ENCODE assay signal across 14 cellular contexts in the genomic region with DNA sequence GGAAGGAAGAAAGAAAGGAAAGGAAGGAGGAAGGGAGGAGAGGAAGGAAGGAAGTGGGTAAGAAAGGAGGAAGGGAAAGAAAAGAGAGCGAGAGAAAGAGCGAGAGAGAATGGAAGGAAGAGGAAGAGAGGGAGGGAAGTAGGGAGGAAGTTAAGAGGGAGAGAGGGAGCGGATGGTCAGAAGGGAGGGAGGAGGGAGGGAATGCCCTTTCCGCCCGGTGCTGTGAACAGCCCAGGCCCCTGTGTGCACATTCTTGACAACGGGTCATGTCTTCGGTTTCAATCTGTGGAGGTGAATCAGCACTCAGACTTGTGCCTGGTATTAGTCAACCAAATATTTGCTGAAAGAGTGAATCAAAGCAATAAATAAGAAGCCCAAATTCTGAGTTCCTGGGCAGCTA. TPM values are rescaled to one million over a fixed set of nuclear protein-coding genes. Genes with fewer than 3 reads are reported as not detected.
A peak's percentile ranks its signal among the peaks of the same experiment; 100 is the strongest.
DNase-seq lines count a peak whose midpoint lies in the region; ATAC-seq, FAIRE-seq and TF ChIP-seq lines count a peak whose summit lies in the region.
"Had no signal": no experiment of that assay in that cellular context is flagged by ENCODE, and none has a peak within 500 bp of the region (broad histone marks: within the 10 kb centered on the region; RNA-seq: fewer than 3 reads in every experiment).

No MANE protein-coding gene starts in this region.

- H3K9me3 Mint-ChIP-seq in HFFc6 (no peaks in the 10 kb centered on the region), astrocyte (ENCODE audit: unreplicated experiment) (no peaks in the 10 kb centered on the region)

- H3K4me1 Mint-ChIP-seq in HFFc6 (ENCODE audit: low read depth) (peaks cover 43% of the 10 kb centered on the region), astrocyte (ENCODE audit: low read depth, unreplicated experiment) (peaks cover 25% of the 10 kb centered on the region)
- H3K4me1 Mint-ChIP-seq: activated CD8-positive, alpha-beta memory T cell treated with anti-CD3 and anti-CD28 coated beads, Interleukin-2, amount 10 ng/mL, durations not matched to agents 7 days and 5 days; CD14-positive monocyte had no signal

- intact Hi-C loops in gastrocnemius medialis (cut with DNase I; ENCODE audit: low total_unique reads), result no loop called here

- DNase-seq in HFFc6 (peak; percentile 90), astrocyte (ENCODE audit: low read depth) (peak; percentile 94), keratinocyte (ENCODE audit: low read depth, low spot score) (no peak), gastrocnemius medialis (no peak)
- no peak for DNase-seq in activated effector memory CD4-positive, alpha-beta T cell treated with anti-CD3 and anti-CD28 coated beads, Interleukin-2, amount 50 U/mL, for 16 hours
- no peak for DNase-seq in stimulated activated CD4-positive, alpha-beta T cell treated with anti-CD3 and anti-CD28 coated beads, Interleukin-15, amount 100 ng/mL, for 24 hours
- no peak for DNase-seq in activated CD4-positive, alpha-beta T cell treated with anti-CD3 and anti-CD28 coated beads, Interleukin-2, amount 50 U/mL, for 48 hours
- DNase-seq: activated CD8-positive, alpha-beta memory T cell treated with anti-CD3 and anti-CD28 coated beads, Interleukin-2, amount 10 ng/mL, durations not matched to agents 7 days and 5 days; Kasumi-1; stimulated activated CD4-positive, alpha-beta T cell treated with anti-CD3 and anti-CD28 coated beads, Interleukin-1b, Interleukin-23, amount 100 ng/mL, for 48 hours had no signal

- dilution Hi-C loops in keratinocyte (cut with MboI; ENCODE audit: extremely low pct_ligation_motif_present, low sequenced_read_pairs), result no loop called here

- TF ChIP-seq CTCF in HFFc6 (IDR thresholded peaks at IDR 0.05) (no peak), astrocyte (IDR thresholded peaks at IDR 0.05; ENCODE audit: insufficient read depth, low read depth, low read length) (no peak), keratinocyte (optimal IDR thresholded peaks at IDR 0.05 in 1 of 3, IDR thresholded peaks at IDR 0.05 in 1 of 3, conservative IDR thresholded peaks at IDR 0.05 in 1 of 3; ENCODE audit: extremely low read depth in 1 of 3, insufficient read depth in 2 of 3, low read length in 3 of 3) (no peak), gastrocnemius medialis (IDR thresholded peaks at IDR 0.05 in 4 of 5, conservative IDR thresholded peaks at IDR 0.05 in 1 of 5) (no peak)

- H3K27me3 ChIP-seq in astrocyte (ENCODE audit: insufficient read depth, low read length) (no peaks in the 10 kb centered on the region), keratinocyte (ENCODE audit: control insufficient read depth, extremely low read depth, insufficient read depth, low read length) (no peaks in the 10 kb centered on the region), gastrocnemius medialis (no peaks in the 10 kb centered on the region)

- ATAC-seq in gastrocnemius medialis, result no peak
- ATAC-seq: activated CD8-positive, alpha-beta memory T cell treated with anti-CD3 and anti-CD28 coated beads, Interleukin-2, amount 10 ng/mL, durations not matched to agents 7 days and 5 days had no signal

- peaks cover 9% of the 10 kb centered on the region for H3K4me1 ChIP-seq in astrocyte (ENCODE audit: insufficient read depth, low read length)
- H3K4me1 ChIP-seq in keratinocyte (ENCODE audit: control insufficient read depth, extremely low read depth, insufficient read depth, low read length), result peaks cover 19% of the 10 kb centered on the region
- H3K4me1 ChIP-seq in gastrocnemius medialis, result no peaks in the 10 kb centered on the region

- no peaks in the 10 kb centered on the region for H3K9me1 ChIP-seq in keratinocyte (ENCODE audit: control insufficient read depth, extremely low read depth, insufficient read depth, low read length)

- in situ Hi-C loops in gastrocnemius medialis (cut with MboI; ENCODE audit: low sequenced_read_pairs in 4 of 4), result no loop called here

- H3K9me3 ChIP-seq in astrocyte (ENCODE audit: insufficient read depth, low read depth, low read length) (no peaks in the 10 kb centered on the region), keratinocyte (ENCODE audit: control insufficient read depth, low read depth, low read length) (no peaks in the 10 kb centered on the region), gastrocnemius medialis (no peaks in the 10 kb centered on the region)
- H3K9me3 ChIP-seq: tibial nerve had no signal

- peak overlapping the region; percentile 57 for H2AFZ ChIP-seq in astrocyte (ENCODE audit: low read depth, low read length)
- peak overlapping the region; percentile 72 for H2AFZ ChIP-seq in keratinocyte (ENCODE audit: control insufficient read depth, low read length)

- no peaks in the 10 kb centered on the region for H3K79me2 ChIP-seq in astrocyte (ENCODE audit: insufficient read depth, low read length)
- no peaks in the 10 kb centered on the region for H3K79me2 ChIP-seq in keratinocyte (ENCODE audit: control insufficient read depth, insufficient read depth, low read length)

- peak overlapping the region; percentile 48 for H3K27ac ChIP-seq in astrocyte (ENCODE audit: low read depth, low read length)
- no peak overlapping the region for H3K27ac ChIP-seq in keratinocyte (ENCODE audit: control insufficient read depth, insufficient read depth, low read length)
- no peak overlapping the region for H3K27ac ChIP-seq in gastrocnemius medialis
- H3K27ac ChIP-seq: tibial nerve had no signal

- H3K4me2 ChIP-seq in astrocyte (ENCODE audit: low read length) (peak overlapping the region; percentile 71), keratinocyte (ENCODE audit: control insufficient read depth, extremely low read depth, insufficient read depth, low read depth, low read length) (peak overlapping the region; percentile 42)

- H3K36me3 Mint-ChIP-seq in HFFc6 (ENCODE audit: low read depth) (no peaks in the 10 kb centered on the region), astrocyte (ENCODE audit: low read depth, unreplicated experiment) (no peaks in the 10 kb centered on the region)
- H3K36me3 Mint-ChIP-seq: activated CD8-positive, alpha-beta memory T cell treated with anti-CD3 and anti-CD28 coated beads, Interleukin-2, amount 10 ng/mL, durations not matched to agents 7 days and 5 days; CD14-positive monocyte had no signal

- H4K20me1 ChIP-seq in astrocyte (ENCODE audit: insufficient read depth, low read length), result no peaks in the 10 kb centered on the region
- no peaks in the 10 kb centered on the region for H4K20me1 ChIP-seq in keratinocyte (ENCODE audit: control insufficient read depth, extremely low read depth, insufficient read depth, low read length)

- H3K27ac Mint-ChIP-seq in HFFc6 (peak overlapping the region; percentile 87), astrocyte (ENCODE audit: unreplicated experiment) (peak overlapping the region; percentile 83)
- H3K27ac Mint-ChIP-seq: activated CD8-positive, alpha-beta memory T cell treated with anti-CD3 and anti-CD28 coated beads, Interleukin-2, amount 10 ng/mL, durations not matched to agents 7 days and 5 days; CD14-positive monocyte had no signal

- H3K4me3 Mint-ChIP-seq in HFFc6 (peak overlapping the region; percentile 31; the same call in 1 of the 2 replicates), astrocyte (ENCODE audit: unreplicated experiment) (no peak overlapping the region)
- H3K4me3 Mint-ChIP-seq: activated CD8-positive, alpha-beta memory T cell treated with anti-CD3 and anti-CD28 coated beads, Interleukin-2, amount 10 ng/mL, durations not matched to agents 7 days and 5 days; CD14-positive monocyte had no signal

- TF ChIP-seq POLR2A in gastrocnemius medialis (IDR thresholded peaks at IDR 0.05), result no peak

- no peaks in the 10 kb centered on the region for H3K27me3 Mint-ChIP-seq in HFFc6 (ENCODE audit: insufficient read depth)
- no peaks in the 10 kb centered on the region for H3K27me3 Mint-ChIP-seq in astrocyte (ENCODE audit: low read depth, unreplicated experiment)

- no peaks in the 10 kb centered on the region for H3K36me3 ChIP-seq in astrocyte (ENCODE audit: insufficient read depth, low read length)
- H3K36me3 ChIP-seq in keratinocyte (ENCODE audit: control insufficient read depth in 2 of 2, extremely low read depth in 1 of 2, insufficient read depth in 2 of 2, low read length in 2 of 2), result no peaks in the 10 kb centered on the region
- no peaks in the 10 kb centered on the region for H3K36me3 ChIP-seq in gastrocnemius medialis
- H3K36me3 ChIP-seq: tibial nerve had no signal

- no peak overlapping the region for H3K4me3 ChIP-seq in astrocyte (ENCODE audit: insufficient read depth, low read depth, low read length)
- no peak overlapping the region for H3K4me3 ChIP-seq in keratinocyte (ENCODE audit: control insufficient read depth in 2 of 3, extremely low read depth in 1 of 3, insufficient read depth in 2 of 3, low read depth in 1 of 3, low read length in 3 of 3)
- no peak overlapping the region for H3K4me3 ChIP-seq in gastrocnemius medialis
- H3K4me3 ChIP-seq: tibial nerve had no signal

- H3K9ac ChIP-seq in astrocyte (ENCODE audit: low read length) (peak overlapping the region; percentile 34), keratinocyte (ENCODE audit: control insufficient read depth, extremely low read depth, insufficient read depth, low read length) (no peak overlapping the region)

- FAIRE-seq in A204.1 (lab: Jason Lieb, UNC) (peak; percentile 99), astrocyte (lab: Jason Lieb, UNC) (peak; percentile 81), keratinocyte (lab: Jason Lieb, UNC) (peak; percentile 83)
- FAIRE-seq: colon had no signal

RNA-seq across cellular contexts. Expression of a gene that starts 39.2 kb away (rescaled TPM):
- under 1 TPM in 4 of 6 experiments, not detected in 2; 0.02 to 0.29 (median 0.16) TPM for total RNA-seq in HFFc6 (2021; fragmentation: NEBNext Ultra II Directional; extraction: Animal tissue kit (Norgen Biotek cat#: 25700))
- total RNA-seq in astrocyte, result 7.7 and 8.7 TPM in 2 replicates
- 0.22 to 0.41 TPM (median 0.26 TPM) in 3 replicates for polyA plus RNA-seq in keratinocyte
- polyA plus RNA-seq in keratinocyte (2011; ENCODE audit: low read depth), result not detected
- polyA plus RNA-seq in keratinocyte (2011; cell fraction: cytosol; rRNA removed), result 0.56 and 0.80 TPM in 2 replicates
- polyA plus RNA-seq in keratinocyte (2011; cell fraction: nucleus; rRNA removed), result 0.83 and 1.2 TPM in 2 replicates
- polyA plus RNA-seq in keratinocyte (2012; ENCODE audit: low replicate concordance), result 0.45 and 0.54 TPM in 2 replicates
- 0.39 to 2.4 TPM (median 1.0 TPM) in 3 replicates for polyA minus RNA-seq in keratinocyte
- polyA minus RNA-seq in keratinocyte (2011; cell fraction: cytosol; rRNA and poly(A)+ RNA removed), result 1.2 TPM
- polyA minus RNA-seq in keratinocyte (2011; cell fraction: nucleus; rRNA and poly(A)+ RNA removed), result 0.63 and 2.2 TPM in 2 replicates
- total RNA-seq in gastrocnemius medialis, result 10 to 100 TPM in 3 of 4 donors, 1 to 10 TPM in 1; 1.6 to 43.5 (median 11.0) TPM

Comparison
In these comparisons a context has a peak if more than half of its experiments do, and no peak if none do; other contexts are left out.
1. DNase-seq: peak in HFFc6 (single experiment) and astrocyte (single experiment); none in keratinocyte (single experiment), gastrocnemius medialis (0 of 2), activated effector memory CD4-positive, alpha-beta T cell treated with anti-CD3 and anti-CD28 coated beads, Interleukin-2, amount 50 U/mL, for 16 hours (single experiment), stimulated activated CD4-positive, alpha-beta T cell treated with anti-CD3 and anti-CD28 coated beads, Interleukin-15, amount 100 ng/mL, for 24 hours (single experiment) and activated CD4-positive, alpha-beta T cell treated with anti-CD3 and anti-CD28 coated beads, Interleukin-2, amount 50 U/mL, for 48 hours (0 of 2).